Comparison of ENCODE assay signal across 16 cellular contexts in genomic region chr16:30582611-30583340, GRCh38.
"Had no signal": no experiment of that assay in that cellular context is flagged by ENCODE, and none has a peak within 500 bp of the region (broad histone marks: within the 10 kb centered on the region; RNA-seq: fewer than 3 reads in every experiment).

No MANE protein-coding gene starts in this region.

- H3K27ac ChIP-seq: cardiac muscle cell, esophagus squamous epithelium, tibial artery, uterus had no signal

- H3K27me3 Mint-ChIP-seq: activated naive CD8-positive, alpha-beta T cell treated with anti-CD3 and anti-CD28 coated beads, Interleukin-2, amount 10 ng/mL, durations not matched to agents 7 days and 5 days had no signal

- H3K27ac Mint-ChIP-seq: activated naive CD8-positive, alpha-beta T cell treated with anti-CD3 and anti-CD28 coated beads, Interleukin-2, amount 10 ng/mL, durations not matched to agents 7 days and 5 days had no signal

- ATAC-seq: activated CD4-positive, CD25-positive, alpha-beta regulatory T cell treated with anti-CD3 and anti-CD28 coated beads, Interleukin-2, amount 50 U/mL, for 24 hours; naive thymus-derived CD4-positive, alpha-beta T cell; stimulated activated naive CD8-positive, alpha-beta T cell treated with anti-CD3 and anti-CD28 coated beads, Interleukin-15, Interleukin-2, amounts not matched to agents 100 U/mL and 50 U/mL, for 24 hours had no signal

- H3K9me3 ChIP-seq: esophagus squamous epithelium, tibial artery, uterus had no signal

- H3K4me3 ChIP-seq: cardiac muscle cell, esophagus squamous epithelium, tibial artery, uterus had no signal

- H3K9me3 Mint-ChIP-seq: activated naive CD8-positive, alpha-beta T cell treated with anti-CD3 and anti-CD28 coated beads, Interleukin-2, amount 10 ng/mL, durations not matched to agents 7 days and 5 days; naive thymus-derived CD4-positive, alpha-beta T cell had no signal

- DNase-seq: activated CD8-positive, alpha-beta memory T cell treated with anti-CD3 and anti-CD28 coated beads for 24 hours; activated naive CD8-positive, alpha-beta T cell treated with anti-CD3 and anti-CD28 coated beads, Interleukin-2, amount 10 ng/mL, durations not matched to agents 7 days and 5 days; amygdala; dermis blood vessel endothelial cell; effector memory CD4-positive, alpha-beta T cell; esophagus squamous epithelium; mesenchymal stem cell; naive thymus-derived CD4-positive, alpha-beta T cell; nucleus accumbens; stimulated activated naive CD8-positive, alpha-beta T cell treated with anti-CD3 and anti-CD28 coated beads, Interleukin-15, Interleukin-2, amounts not matched to agents 100 U/mL and 50 U/mL, for 24 hours; substantia nigra; T-helper 1 cell; tibial artery; uterus had no signal

- H3K36me3 ChIP-seq: uterus had no signal

- H3K27me3 ChIP-seq: cardiac muscle cell, esophagus squamous epithelium, tibial artery, uterus had no signal
